Comparison of ENCODE assay signal across 1 cellular context in the genomic region with DNA sequence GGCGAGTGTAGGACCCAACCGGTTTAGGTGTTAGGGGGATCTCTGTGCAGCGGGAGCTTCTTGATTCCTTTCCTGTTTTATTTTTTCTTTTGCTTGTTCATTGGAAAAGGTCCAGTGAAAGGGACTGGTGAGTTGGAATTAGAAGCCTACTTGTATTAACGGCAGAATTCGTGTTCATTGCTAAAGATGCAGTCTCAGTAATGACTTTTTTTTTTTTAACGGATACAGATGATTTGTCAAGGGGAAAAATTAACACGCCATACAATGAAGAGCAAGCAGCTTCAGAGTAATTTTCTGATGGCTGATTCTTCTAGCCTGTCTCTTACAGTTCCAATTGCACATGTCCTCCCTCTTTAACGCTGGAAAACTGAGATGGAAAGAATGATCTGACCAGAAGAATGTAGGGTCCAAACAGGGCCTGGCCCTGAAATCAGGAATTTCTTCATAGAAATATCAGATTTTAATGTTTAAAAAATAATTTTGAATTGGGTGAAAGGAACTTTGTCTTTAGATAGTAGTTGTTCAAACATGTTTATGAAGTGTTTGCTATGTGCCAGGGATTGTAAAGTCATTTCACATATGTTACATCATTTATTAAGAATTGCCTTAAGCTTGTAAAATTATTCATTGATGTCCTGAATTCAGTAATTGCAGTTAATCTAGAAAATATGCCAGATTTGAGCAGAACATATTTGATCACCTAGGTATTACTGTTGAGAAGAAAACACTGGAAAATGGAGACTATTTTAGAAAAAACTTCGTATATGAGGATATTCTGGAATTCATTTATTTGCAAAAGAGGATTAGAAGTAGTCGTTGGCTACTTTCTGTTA.
TF ChIP-seq lines count a peak whose summit lies in the region.

No MANE protein-coding gene starts in this region.

TF ChIP-seq in WTC11, 78 proteins besides CTCF, POLR2A, EP300 and RAD21 (continued from another document):
- TF ChIP-seq ZNF532 (CRISPR knock-in tag; IDR thresholded peaks at IDR 0.05; ENCODE audit: borderline replicate concordance) (no peak), ERG (CRISPR knock-in tag; IDR thresholded peaks at IDR 0.05) (no peak), FOXP1 (CRISPR knock-in tag; IDR thresholded peaks at IDR 0.05; ENCODE audit: borderline replicate concordance) (no peak), CDX4 (CRISPR knock-in tag; IDR thresholded peaks at IDR 0.05; ENCODE audit: borderline replicate concordance) (no peak), ATF1 (CRISPR knock-in tag; IDR thresholded peaks at IDR 0.05) (no peak), ZNF232 (CRISPR knock-in tag; IDR thresholded peaks at IDR 0.05) (no peak), OVOL2 (CRISPR knock-in tag; IDR thresholded peaks at IDR 0.05; ENCODE audit: borderline replicate concordance) (no peak), ELF4 (CRISPR knock-in tag; IDR thresholded peaks at IDR 0.05; ENCODE audit: low read depth) (no peak), NR1H2 (CRISPR knock-in tag; IDR thresholded peaks at IDR 0.05) (no peak), ZNF138 (CRISPR knock-in tag; conservative IDR thresholded peaks at IDR 0.05) (no peak)
- TF ChIP-seq, protein P1, sequence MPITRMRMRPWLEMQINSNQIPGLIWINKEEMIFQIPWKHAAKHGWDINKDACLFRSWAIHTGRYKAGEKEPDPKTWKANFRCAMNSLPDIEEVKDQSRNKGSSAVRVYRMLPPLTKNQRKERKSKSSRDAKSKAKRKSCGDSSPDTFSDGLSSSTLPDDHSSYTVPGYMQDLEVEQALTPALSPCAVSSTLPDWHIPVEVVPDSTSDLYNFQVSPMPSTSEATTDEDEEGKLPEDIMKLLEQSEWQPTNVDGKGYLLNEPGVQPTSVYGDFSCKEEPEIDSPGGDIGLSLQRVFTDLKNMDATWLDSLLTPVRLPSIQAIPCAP (CRISPR knock-in tag; IDR thresholded peaks at IDR 0.05), result no peak
- TF ChIP-seq, protein P2, sequence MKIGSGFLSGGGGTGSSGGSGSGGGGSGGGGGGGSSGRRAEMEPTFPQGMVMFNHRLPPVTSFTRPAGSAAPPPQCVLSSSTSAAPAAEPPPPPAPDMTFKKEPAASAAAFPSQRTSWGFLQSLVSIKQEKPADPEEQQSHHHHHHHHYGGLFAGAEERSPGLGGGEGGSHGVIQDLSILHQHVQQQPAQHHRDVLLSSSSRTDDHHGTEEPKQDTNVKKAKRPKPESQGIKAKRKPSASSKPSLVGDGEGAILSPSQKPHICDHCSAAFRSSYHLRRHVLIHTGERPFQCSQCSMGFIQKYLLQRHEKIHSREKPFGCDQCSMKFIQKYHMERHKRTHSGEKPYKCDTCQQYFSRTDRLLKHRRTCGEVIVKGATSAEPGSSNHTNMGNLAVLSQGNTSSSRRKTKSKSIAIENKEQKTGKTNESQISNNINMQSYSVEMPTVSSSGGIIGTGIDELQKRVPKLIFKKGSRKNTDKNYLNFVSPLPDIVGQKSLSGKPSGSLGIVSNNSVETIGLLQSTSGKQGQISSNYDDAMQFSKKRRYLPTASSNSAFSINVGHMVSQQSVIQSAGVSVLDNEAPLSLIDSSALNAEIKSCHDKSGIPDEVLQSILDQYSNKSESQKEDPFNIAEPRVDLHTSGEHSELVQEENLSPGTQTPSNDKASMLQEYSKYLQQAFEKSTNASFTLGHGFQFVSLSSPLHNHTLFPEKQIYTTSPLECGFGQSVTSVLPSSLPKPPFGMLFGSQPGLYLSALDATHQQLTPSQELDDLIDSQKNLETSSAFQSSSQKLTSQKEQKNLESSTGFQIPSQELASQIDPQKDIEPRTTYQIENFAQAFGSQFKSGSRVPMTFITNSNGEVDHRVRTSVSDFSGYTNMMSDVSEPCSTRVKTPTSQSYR (CRISPR knock-in tag; IDR thresholded peaks at IDR 0.05), result no peak
